ENCODE assay signal across 2 cellular contexts in genomic region chr9:75230469-75230868, GRCh38.
A peak's percentile ranks its signal among the peaks of the same experiment; 100 is the strongest.
TF ChIP-seq lines count a peak whose summit lies in the region.

No MANE protein-coding gene starts in this region.

TF ChIP-seq in GM23338, 12 proteins besides CTCF, POLR2A, EP300 and RAD21 (continued from another document):
- TF ChIP-seq ZNF462 (CRISPR knock-in tag; IDR thresholded peaks at IDR 0.05) (no peak), EZH2 (IDR thresholded peaks at IDR 0.05; ENCODE audit: low read depth, unreplicated experiment) (no peak), ZNF114 (CRISPR knock-in tag; IDR thresholded peaks at IDR 0.05) (no peak), REST (IDR thresholded peaks at IDR 0.05; ENCODE audit: unreplicated experiment) (no peak)
TF ChIP-seq in GM23338: peak in this region for 0.

TF ChIP-seq in HepG2, 621 proteins besides CTCF, POLR2A, EP300 and RAD21 (continued from another document and continues in another):
- TF ChIP-seq ZNF576 (CRISPR knock-in tag; IDR thresholded peaks at IDR 0.05): no peak
- no peak for TF ChIP-seq FOXA1 (IDR thresholded peaks at IDR 0.05)
- peak; percentile 19; the same call in 1 of the 2 replicates for TF ChIP-seq FOXA1 (CRISPR knock-in tag; IDR thresholded peaks at IDR 0.05)
- no peak for TF ChIP-seq ZBTB25 (CRISPR knock-in tag; IDR thresholded peaks at IDR 0.05)
- peak; percentile 86 for TF ChIP-seq BHLHE40 (IDR thresholded peaks at IDR 0.05; ENCODE audit: low read length)
- TF ChIP-seq MYPOP (CRISPR knock-in tag; IDR thresholded peaks at IDR 0.05): no peak
- TF ChIP-seq POLR2AphosphoS2 (IDR thresholded peaks at IDR 0.05; ENCODE audit: low read depth, low read length): no peak
- no peak for TF ChIP-seq HINFP (CRISPR knock-in tag; IDR thresholded peaks at IDR 0.05; ENCODE audit: low read depth)
- TF ChIP-seq HNF4A (CRISPR knock-in tag; IDR thresholded peaks at IDR 0.05): peak; percentile 31; the same call in 1 of the 2 replicates
- TF ChIP-seq CEBPB (IDR thresholded peaks at IDR 0.05; ENCODE audit: borderline replicate concordance, low read depth, low read length): no peak
- TF ChIP-seq THAP8 (CRISPR knock-in tag; IDR thresholded peaks at IDR 0.05; ENCODE audit: borderline replicate concordance): no peak
- TF ChIP-seq ZNF207 (IDR thresholded peaks at IDR 0.05; ENCODE audit: borderline replicate concordance): no peak
- no peak for TF ChIP-seq ZBTB20 (CRISPR knock-in tag; IDR thresholded peaks at IDR 0.05; ENCODE audit: borderline replicate concordance, low read depth)
- TF ChIP-seq DMTF1 (CRISPR knock-in tag; IDR thresholded peaks at IDR 0.05): no peak
- no peak for TF ChIP-seq ZNF773 (CRISPR knock-in tag; IDR thresholded peaks at IDR 0.05; ENCODE audit: borderline replicate concordance)
- TF ChIP-seq MAF1 (CRISPR knock-in tag; IDR thresholded peaks at IDR 0.05; ENCODE audit: borderline replicate concordance): no peak
- no peak for TF ChIP-seq TBX2 (CRISPR knock-in tag; IDR thresholded peaks at IDR 0.05; ENCODE audit: borderline replicate concordance)
- TF ChIP-seq ZNF616 (CRISPR knock-in tag; IDR thresholded peaks at IDR 0.05; ENCODE audit: low read depth): no peak
- TF ChIP-seq ARID4A (CRISPR knock-in tag; IDR thresholded peaks at IDR 0.05; ENCODE audit: borderline replicate concordance): no peak
- TF ChIP-seq ATF7 (IDR thresholded peaks at IDR 0.05): no peak
- no peak for TF ChIP-seq ATF7 (CRISPR knock-in tag; IDR thresholded peaks at IDR 0.05)
- TF ChIP-seq KMT2A (CRISPR knock-in tag; IDR thresholded peaks at IDR 0.05): no peak
- TF ChIP-seq NR2F1 (CRISPR knock-in tag; IDR thresholded peaks at IDR 0.05): peak; percentile 32 to 67; a peak in 1 of 4 replicates
- TF ChIP-seq SNAI1 (CRISPR knock-in tag; IDR thresholded peaks at IDR 0.05; ENCODE audit: borderline replicate concordance): no peak
- TF ChIP-seq HDAC1 (CRISPR knock-in tag; IDR thresholded peaks at IDR 0.05): no peak
- TF ChIP-seq SALL1 (CRISPR knock-in tag; IDR thresholded peaks at IDR 0.05): no peak
- no peak for TF ChIP-seq PLSCR1 (CRISPR knock-in tag; IDR thresholded peaks at IDR 0.05; ENCODE audit: borderline replicate concordance)
- no peak for TF ChIP-seq TCF7 (IDR thresholded peaks at IDR 0.05; ENCODE audit: low read depth)
- no peak for TF ChIP-seq MNT (IDR thresholded peaks at IDR 0.05)
- no peak for TF ChIP-seq RFX5 (IDR thresholded peaks at IDR 0.05; ENCODE audit: low read depth, low read length)
- TF ChIP-seq ZNF646 (CRISPR knock-in tag; IDR thresholded peaks at IDR 0.05): no peak
- no peak for TF ChIP-seq SOX13 (IDR thresholded peaks at IDR 0.05)
- TF ChIP-seq SOX13 (CRISPR knock-in tag; conservative IDR thresholded peaks at IDR 0.05 in 1 of 2, IDR thresholded peaks at IDR 0.05 in 1 of 2): 0 out of 4 replicates have a peak, but pooled peaks of 1 of the 2 experiments have one; percentile 38
- TF ChIP-seq MAFK (conservative IDR thresholded peaks at IDR 0.05 in 1 of 2, IDR thresholded peaks at IDR 0.05 in 1 of 2; ENCODE audit: low read length in 2 of 2): peak; percentile 25 to 50; a peak in 2 of 4 replicates
- TF ChIP-seq AKAP8 (CRISPR knock-in tag; IDR thresholded peaks at IDR 0.05): no peak
- TF ChIP-seq SSRP1 (CRISPR knock-in tag; IDR thresholded peaks at IDR 0.05): no peak
